7 cellular contexts compared by ENCODE assay signal in the genomic region with DNA sequence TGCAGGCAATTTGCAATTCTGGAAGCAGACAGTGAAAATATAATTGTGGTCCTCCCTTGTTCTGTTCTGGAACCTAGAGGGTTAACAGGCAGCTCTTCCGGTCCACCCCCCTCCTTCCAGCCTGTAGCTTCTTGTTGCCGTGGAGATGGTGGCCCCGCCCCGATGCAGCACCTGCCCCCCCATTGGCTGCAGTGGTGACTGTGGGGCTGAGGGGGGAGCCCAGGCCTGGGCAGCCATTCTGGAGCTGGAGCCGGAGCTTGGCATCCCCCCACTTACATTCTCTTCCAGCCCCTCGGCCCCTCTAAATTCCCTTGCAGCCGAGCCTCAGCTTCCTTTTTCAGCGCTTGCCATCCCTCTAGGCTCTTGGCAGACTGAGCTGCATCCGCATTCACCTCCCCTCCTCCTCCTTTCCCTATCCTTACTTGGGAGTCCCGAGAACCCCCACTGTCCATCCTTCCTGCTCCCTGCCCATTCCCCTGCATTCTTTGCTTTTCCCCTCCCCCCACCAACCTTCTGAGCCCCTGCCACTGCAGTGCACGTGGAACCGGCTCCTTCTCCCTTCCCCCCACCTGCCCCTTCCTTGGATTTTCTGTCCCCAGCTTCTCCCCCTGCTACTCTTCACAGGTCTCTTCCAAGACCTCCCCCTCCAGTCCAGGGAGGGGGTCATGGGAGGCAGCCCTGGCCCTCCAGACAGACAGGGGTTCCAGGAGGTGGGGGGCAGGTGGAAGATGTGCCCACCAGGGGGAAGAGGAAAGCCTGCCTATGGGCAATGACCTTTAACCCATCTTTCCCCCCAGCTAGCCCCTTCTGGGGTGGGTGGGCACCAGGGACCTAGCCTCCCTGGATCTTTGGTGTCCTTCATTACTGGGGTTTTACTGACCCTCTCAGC. TPM values are rescaled to one million over a fixed set of nuclear protein-coding genes. Genes with fewer than 3 reads are reported as not detected.
DNase-seq lines count a peak whose midpoint lies in the region; ATAC-seq, FAIRE-seq and TF ChIP-seq lines count a peak whose summit lies in the region.

No MANE protein-coding gene starts in this region.

- peaks cover 47% of the 10 kb centered on the region for H3K4me1 ChIP-seq in GM12878 (ENCODE audit: control insufficient read depth, insufficient read depth, low read length)

- peak; percentile 73 for FAIRE-seq in GM12878 (lab: Jason Lieb, UNC)

- no peaks in the 10 kb centered on the region for H4K20me1 ChIP-seq in GM12878 (ENCODE audit: control insufficient read depth, insufficient read depth)

- no peaks in the 10 kb centered on the region for H3K36me3 ChIP-seq in GM12878 (ENCODE audit: control insufficient read depth in 2 of 2, insufficient read depth in 2 of 2, low read length in 1 of 2)

- ATAC-seq in GM12878 (peak; percentile 85), GM18505 (IDR thresholded peaks at IDR 0.05; ENCODE audit: unreplicated experiment) (no peak)

- WGBS in GM12878 (ENCODE audit: insufficient coverage, insufficient replicate concordance, low lambda C conversion rate, missing lambda C conversion rate), result 9% methylated on average over 10 of the region's 12 CpGs

- no peaks in the 10 kb centered on the region for H3K9me3 ChIP-seq in GM12878 (replicated peaks; ENCODE audit: control insufficient read depth, insufficient read depth, low read length)

- no peak for TF ChIP-seq EP300 in GM12878 (IDR thresholded peaks at IDR 0.05; ENCODE audit: borderline replicate concordance in 1 of 2, control insufficient read depth in 1 of 2, low read depth in 2 of 2, low read length in 2 of 2)

- in situ Hi-C loops in GM13976 (cut with MboI; ENCODE audit: low sequenced_read_pairs, unreplicated experiment), result no loop called here
- in situ Hi-C loops in GM12878 (cut with MboI), result no loop called here

- peak overlapping the region; percentile 93 for H3K4me2 ChIP-seq in GM12878 (ENCODE audit: control insufficient read depth, insufficient read depth)

- H3K4me3 ChIP-seq in Jurkat, Clone E6-1 (ENCODE audit: low read length), result peak overlapping the region; percentile 49
- peak overlapping the region; percentile 80 for H3K4me3 ChIP-seq in GM12878

- peak overlapping the region; percentile 35 for H3K9ac ChIP-seq in GM12878 (ENCODE audit: control insufficient read depth, insufficient read depth, low read length)

- TF ChIP-seq RAD21 in GM12878 (IDR thresholded peaks at IDR 0.05; ENCODE audit: insufficient read depth, low read depth, low read length), result no peak

- peaks cover 6% of the 10 kb centered on the region for H3K79me2 ChIP-seq in GM12878 (ENCODE audit: control insufficient read depth, insufficient read depth, low read length)

- POLR2A ChIA-PET in GM12878 (lab: Charles Lee), result interaction anchor here (0.6 to 1.8 kb wide), 12 partner anchors 11 to 1252 kb away, joined by 3 to 11 read pairs (median 3); partner anchors contain the start of genes BAK1, CUTA, RPS18 and SYNGAP1

- RAD21 ChIA-PET in GM12878 (lab: Charles Lee; ENCODE audit: unreplicated experiment), result interaction anchor here (0.6 to 2.6 kb wide), 9 partner anchors 13 to 189 kb away, joined by 3 to 10 read pairs (median 4); partner anchors contain the start of genes CUTA, ITPR3, PFDN6 and WDR46

- no peaks in the 10 kb centered on the region for H3K27me3 ChIP-seq in GM12878 (replicated peaks in 1 of 2; ENCODE audit: control insufficient read depth in 2 of 2, insufficient read depth in 2 of 2, low read length in 1 of 2)

- no peak overlapping the region; the same call in 1 of the 2 replicates for H2AFZ ChIP-seq in GM12878 (ENCODE audit: control insufficient read depth, low read depth, low read length)

- BruUV-seq in GM12878 (replicated peaks; lab: Mats Ljungman, UMichigan), result no TSS peak

- TF ChIP-seq CTCF in GM13976 (IDR thresholded peaks at IDR 0.05; ENCODE audit: borderline replicate concordance, control extremely low read depth, extremely low read depth, insufficient read depth, missing control alignments), result no peak
- no peak for TF ChIP-seq CTCF in GM12878 (IDR thresholded peaks at IDR 0.05 in 2 of 3, conservative IDR thresholded peaks at IDR 0.05 in 1 of 3; ENCODE audit: control insufficient read depth in 2 of 3, extremely low read depth in 1 of 3, insufficient read depth in 1 of 3, low read depth in 3 of 3, low read length in 3 of 3)

- CTCF ChIA-PET in GM12878 (lab: Yijun Ruan, JAX), result interaction anchor here (0.6 to 1.6 kb wide), 15 partner anchors 13 to 176 kb away, joined by 3 to 9 read pairs (median 3); partner anchors contain the start of genes CUTA and ZBTB9

- intact Hi-C loops in GM12878 (cut with micrococcal nuclease; ENCODE audit: unreplicated experiment), result no loop called here

- no peak for TF ChIP-seq POLR2A in GM12878 (IDR thresholded peaks at IDR 0.05; ENCODE audit: low read depth, low read length)
- TF ChIP-seq POLR2A in GM18505 (IDR thresholded peaks at IDR 0.05; ENCODE audit: borderline replicate concordance, extremely low read depth, insufficient read depth, insufficient read length), result no peak

- SMC1A ChIA-PET in GM12878 (lab: Charles Lee; ENCODE audit: uncharacterized antibody, unreplicated experiment), result interaction anchor here (0.6 to 1.7 kb wide), 15 partner anchors 12 to 160 kb away, joined by 3 to 8 read pairs (median 3); partner anchors contain the start of genes B3GALT4, RPS18, VPS52 and ZBTB22

- DNase-seq in GM13976 (ENCODE audit: low spot score), result peak; percentile 92
- peak; percentile 84 for DNase-seq in Jurkat, Clone E6-1 (ENCODE audit: low read depth, low spot score)
- peak; percentile 73 for DNase-seq in T-helper 22 cell (ENCODE audit: low read depth)
- DNase-seq in GM12878 (ENCODE audit: low read depth, low spot score), result no peak
- peak; percentile 38 for DNase-seq in kidney glomerular epithelial cell (lab: John Stamatoyannopoulos, UW)
- DNase-seq in stimulated activated CD4-positive, alpha-beta T cell treated with anti-CD3 and anti-CD28 coated beads, TNF-alpha, amount 100 ng/mL, for 24 hours (ENCODE audit: low read depth in 3 of 3), result peak; percentile 64 to 78 (median 64)

- H3K27ac ChIP-seq in GM12878 (ENCODE audit: control insufficient read depth, insufficient read depth), result peak overlapping the region; percentile 36; the same call in 1 of the 2 replicates

RNA-seq across cellular contexts. Expression of gene SYNGAP1, which starts 11.4 kb away (rescaled TPM):
- 30.1 TPM for polyA plus RNA-seq in Jurkat, Clone E6-1 (2012; ENCODE audit: insufficient read depth, insufficient read length)
- 14.4 and 18.4 TPM in 2 replicates for total RNA-seq in GM12878 (2013; cell fraction: nucleolus; rRNA removed)
- total RNA-seq in GM12878 (2014; rRNA removed), result 1.2 and 1.5 TPM in 2 replicates
- 0.85 and 0.88 TPM in 2 replicates for total RNA-seq in GM12878 (2014; rRNA removed; fragmentation: Illumina TruSeq; extraction: Trizol)
- total RNA-seq in GM12878 (2021), result 5.7 and 9.2 TPM in 2 replicates
- polyA plus RNA-seq in GM12878 (2011; ENCODE audit: low read depth), result 3.3 TPM
- 2.2 and 3.9 TPM in 2 replicates for polyA plus RNA-seq in GM12878 (2011; rRNA removed)
- polyA plus RNA-seq in GM12878 (2011; cell fraction: cytosol; rRNA removed), result 2.7 and 3.4 TPM in 2 replicates
- 60.1 and 82.9 TPM in 2 replicates for polyA plus RNA-seq in GM12878 (2011; cell fraction: nucleus; rRNA removed)
- polyA plus RNA-seq in GM12878 (2012), result 8.3 and 9.0 TPM in 2 replicates
- polyA plus RNA-seq in GM12878 (2014; fragmentation: Illumina TruSeq; extraction: Trizol), result 3.1 and 5.7 TPM in 2 replicates
- under 1 TPM; 0.05 to 0.14 TPM for polyA plus RNA-seq in GM12878 (2014; fragmentation: Nextera tagmentation; extraction: Ambion mirVana)
- polyA plus RNA-seq in GM12878 (2014; rRNA removed), result 6.4 and 9.0 TPM in 2 replicates
- polyA plus RNA-seq in GM12878 (2016; fragmentation: Nextera tagmentation; extraction: Ambion mirVana), result under 1 TPM; 0.62 to 0.73 TPM
- 2.5 and 3.1 TPM in 2 replicates for polyA minus RNA-seq in GM12878 (2011; rRNA and poly(A)+ RNA removed)
- 1.1 and 2.8 TPM in 2 replicates for polyA minus RNA-seq in GM12878 (2011; cell fraction: cytosol; rRNA and poly(A)+ RNA removed)
- 8.1 and 12.2 TPM in 2 replicates for polyA minus RNA-seq in GM12878 (2011; cell fraction: nucleus; rRNA and poly(A)+ RNA removed)

RNA-seq across cellular contexts. Expression of gene CUTA, which starts 13.3 kb away (rescaled TPM):
- 264 TPM for polyA plus RNA-seq in Jurkat, Clone E6-1 (2012; ENCODE audit: insufficient read depth, insufficient read length)
- total RNA-seq in GM12878 (2013; cell fraction: nucleolus; rRNA removed), result 31.1 and 35.5 TPM in 2 replicates
- total RNA-seq in GM12878 (2014; rRNA removed) (201 and 217 TPM in 2 replicates), GM12878 (2014; rRNA removed; fragmentation: Illumina TruSeq; extraction: Trizol) (107 and 118 TPM in 2 replicates), GM12878 (2021) (165 and 173 TPM in 2 replicates)
- 161 TPM for polyA plus RNA-seq in GM12878 (2011; ENCODE audit: low read depth)
- polyA plus RNA-seq in GM12878 (2011; rRNA removed) (95.6 and 137 TPM in 2 replicates), GM12878 (2014; fragmentation: Illumina TruSeq; extraction: Trizol) (62.2 and 102 TPM in 2 replicates), GM12878 (2014; fragmentation: Nextera tagmentation; extraction: Ambion mirVana) (100 to 1,000 TPM; 268 to 293 TPM), GM12878 (2014; rRNA removed) (178 and 203 TPM in 2 replicates), GM12878 (2016; fragmentation: Nextera tagmentation; extraction: Ambion mirVana) (100 to 1,000 TPM; 220 to 226 TPM)
- polyA plus RNA-seq in GM12878 (2011; cell fraction: cytosol; rRNA removed), result 225 and 263 TPM in 2 replicates
- 202 and 257 TPM in 2 replicates for polyA plus RNA-seq in GM12878 (2011; cell fraction: nucleus; rRNA removed)
- 320 and 324 TPM in 2 replicates for polyA plus RNA-seq in GM12878 (2012)
- polyA minus RNA-seq in GM12878 (2011; rRNA and poly(A)+ RNA removed), result 110 and 116 TPM in 2 replicates
- 47.1 and 60.9 TPM in 2 replicates for polyA minus RNA-seq in GM12878 (2011; cell fraction: cytosol; rRNA and poly(A)+ RNA removed)
- polyA minus RNA-seq in GM12878 (2011; cell fraction: nucleus; rRNA and poly(A)+ RNA removed), result 50.9 and 62.4 TPM in 2 replicates

RNA-seq across cellular contexts. Expression of gene PHF1, which starts 20.4 kb away (rescaled TPM):
- polyA plus RNA-seq in Jurkat, Clone E6-1 (2012; ENCODE audit: insufficient read depth, insufficient read length), result 48.0 TPM
- total RNA-seq in GM12878 (2013; cell fraction: nucleolus; rRNA removed), result 22.1 and 23.7 TPM in 2 replicates
- 6.5 and 6.8 TPM in 2 replicates for total RNA-seq in GM12878 (2014; rRNA removed)
- 5.5 and 6.5 TPM in 2 replicates for total RNA-seq in GM12878 (2014; rRNA removed; fragmentation: Illumina TruSeq; extraction: Trizol)
- total RNA-seq in GM12878 (2021), result 13.5 and 14.5 TPM in 2 replicates
- polyA plus RNA-seq in GM12878 (2011; ENCODE audit: low read depth), result 17.4 TPM
- 11.8 and 17.8 TPM in 2 replicates for polyA plus RNA-seq in GM12878 (2011; rRNA removed)
- 20.1 and 23.2 TPM in 2 replicates for polyA plus RNA-seq in GM12878 (2011; cell fraction: cytosol; rRNA removed)
- 143 and 159 TPM in 2 replicates for polyA plus RNA-seq in GM12878 (2011; cell fraction: nucleus; rRNA removed)
- polyA plus RNA-seq in GM12878 (2012), result 32.7 and 39.8 TPM in 2 replicates
- polyA plus RNA-seq in GM12878 (2014; fragmentation: Illumina TruSeq; extraction: Trizol), result 5.9 and 10.3 TPM in 2 replicates
- 1 to 10 TPM; 1.3 to 2.2 TPM for polyA plus RNA-seq in GM12878 (2014; fragmentation: Nextera tagmentation; extraction: Ambion mirVana)
- polyA plus RNA-seq in GM12878 (2014; rRNA removed), result 17.3 and 21.4 TPM in 2 replicates
- polyA plus RNA-seq in GM12878 (2016; fragmentation: Nextera tagmentation; extraction: Ambion mirVana), result 1 to 10 TPM; 3.1 to 3.5 TPM
- polyA minus RNA-seq in GM12878 (2011; rRNA and poly(A)+ RNA removed), result 16.9 and 18.6 TPM in 2 replicates
- 5.0 and 6.8 TPM in 2 replicates for polyA minus RNA-seq in GM12878 (2011; cell fraction: cytosol; rRNA and poly(A)+ RNA removed)
- 15.6 and 16.6 TPM in 2 replicates for polyA minus RNA-seq in GM12878 (2011; cell fraction: nucleus; rRNA and poly(A)+ RNA removed)

RNA-seq across cellular contexts. Expression of gene ZBTB9, which starts 23.1 kb away (rescaled TPM):
- 12.7 TPM for polyA plus RNA-seq in Jurkat, Clone E6-1 (2012; ENCODE audit: insufficient read depth, insufficient read length)
- total RNA-seq in GM12878 (2013; cell fraction: nucleolus; rRNA removed), result 5.1 and 5.5 TPM in 2 replicates
- total RNA-seq in GM12878 (2014; rRNA removed) (5.2 and 6.6 TPM in 2 replicates), GM12878 (2014; rRNA removed; fragmentation: Illumina TruSeq; extraction: Trizol) (6.0 and 6.7 TPM in 2 replicates), GM12878 (2021) (9.2 and 10.4 TPM in 2 replicates)
- polyA plus RNA-seq in GM12878 (2011; ENCODE audit: low read depth), result 4.1 TPM
- polyA plus RNA-seq in GM12878 (2011; rRNA removed) (5.3 and 7.2 TPM in 2 replicates), GM12878 (2014; fragmentation: Illumina TruSeq; extraction: Trizol) (9.8 and 10.3 TPM in 2 replicates), GM12878 (2014; fragmentation: Nextera tagmentation; extraction: Ambion mirVana) (1 to 10 TPM; 1.5 to 2.6 TPM), GM12878 (2014; rRNA removed) (6.7 and 7.3 TPM in 2 replicates), GM12878 (2016; fragmentation: Nextera tagmentation; extraction: Ambion mirVana) (10 to 100 TPM; 12.1 to 12.7 TPM)
- 6.0 and 6.9 TPM in 2 replicates for polyA plus RNA-seq in GM12878 (2011; cell fraction: cytosol; rRNA removed)
- polyA plus RNA-seq in GM12878 (2011; cell fraction: nucleus; rRNA removed), result 13.4 and 16.9 TPM in 2 replicates
- 5.6 and 6.3 TPM in 2 replicates for polyA plus RNA-seq in GM12878 (2012)
- polyA minus RNA-seq in GM12878 (2011; rRNA and poly(A)+ RNA removed), result 9.1 and 9.2 TPM in 2 replicates
- polyA minus RNA-seq in GM12878 (2011; cell fraction: cytosol; rRNA and poly(A)+ RNA removed), result 3.6 and 4.2 TPM in 2 replicates
- polyA minus RNA-seq in GM12878 (2011; cell fraction: nucleus; rRNA and poly(A)+ RNA removed), result 4.5 and 6.2 TPM in 2 replicates

RNA-seq across cellular contexts. Expression of gene KIFC1, which starts 39.6 kb away (rescaled TPM):
- 111 TPM for polyA plus RNA-seq in Jurkat, Clone E6-1 (2012; ENCODE audit: insufficient read depth, insufficient read length)
- total RNA-seq in GM12878 (2013; cell fraction: nucleolus; rRNA removed), result 45.8 and 51.5 TPM in 2 replicates
- total RNA-seq in GM12878 (2014; rRNA removed) (44.5 and 50.3 TPM in 2 replicates), GM12878 (2014; rRNA removed; fragmentation: Illumina TruSeq; extraction: Trizol) (52.9 and 58.5 TPM in 2 replicates), GM12878 (2021) (69.2 and 80.8 TPM in 2 replicates)
- 16.6 TPM for polyA plus RNA-seq in GM12878 (2011; ENCODE audit: low read depth)
- polyA plus RNA-seq in GM12878 (2011; rRNA removed) (60.6 and 69.3 TPM in 2 replicates), GM12878 (2014; fragmentation: Illumina TruSeq; extraction: Trizol) (53.9 and 63.1 TPM in 2 replicates), GM12878 (2014; fragmentation: Nextera tagmentation; extraction: Ambion mirVana) (1 to 10 TPM; 1.8 to 2.9 TPM), GM12878 (2014; rRNA removed) (82.6 and 87.4 TPM in 2 replicates), GM12878 (2016; fragmentation: Nextera tagmentation; extraction: Ambion mirVana) (10 to 100 TPM; 22.6 to 31.0 TPM)
- 92.5 and 114 TPM in 2 replicates for polyA plus RNA-seq in GM12878 (2011; cell fraction: cytosol; rRNA removed)
- polyA plus RNA-seq in GM12878 (2011; cell fraction: nucleus; rRNA removed), result 120 and 185 TPM in 2 replicates
- polyA plus RNA-seq in GM12878 (2012), result 33.1 and 39.8 TPM in 2 replicates
- polyA minus RNA-seq in GM12878 (2011; rRNA and poly(A)+ RNA removed), result 75.6 and 95.8 TPM in 2 replicates
- polyA minus RNA-seq in GM12878 (2011; cell fraction: cytosol; rRNA and poly(A)+ RNA removed), result 37.8 and 41.3 TPM in 2 replicates
- polyA minus RNA-seq in GM12878 (2011; cell fraction: nucleus; rRNA and poly(A)+ RNA removed), result 49.3 and 88.3 TPM in 2 replicates
